In the genomic region with DNA sequence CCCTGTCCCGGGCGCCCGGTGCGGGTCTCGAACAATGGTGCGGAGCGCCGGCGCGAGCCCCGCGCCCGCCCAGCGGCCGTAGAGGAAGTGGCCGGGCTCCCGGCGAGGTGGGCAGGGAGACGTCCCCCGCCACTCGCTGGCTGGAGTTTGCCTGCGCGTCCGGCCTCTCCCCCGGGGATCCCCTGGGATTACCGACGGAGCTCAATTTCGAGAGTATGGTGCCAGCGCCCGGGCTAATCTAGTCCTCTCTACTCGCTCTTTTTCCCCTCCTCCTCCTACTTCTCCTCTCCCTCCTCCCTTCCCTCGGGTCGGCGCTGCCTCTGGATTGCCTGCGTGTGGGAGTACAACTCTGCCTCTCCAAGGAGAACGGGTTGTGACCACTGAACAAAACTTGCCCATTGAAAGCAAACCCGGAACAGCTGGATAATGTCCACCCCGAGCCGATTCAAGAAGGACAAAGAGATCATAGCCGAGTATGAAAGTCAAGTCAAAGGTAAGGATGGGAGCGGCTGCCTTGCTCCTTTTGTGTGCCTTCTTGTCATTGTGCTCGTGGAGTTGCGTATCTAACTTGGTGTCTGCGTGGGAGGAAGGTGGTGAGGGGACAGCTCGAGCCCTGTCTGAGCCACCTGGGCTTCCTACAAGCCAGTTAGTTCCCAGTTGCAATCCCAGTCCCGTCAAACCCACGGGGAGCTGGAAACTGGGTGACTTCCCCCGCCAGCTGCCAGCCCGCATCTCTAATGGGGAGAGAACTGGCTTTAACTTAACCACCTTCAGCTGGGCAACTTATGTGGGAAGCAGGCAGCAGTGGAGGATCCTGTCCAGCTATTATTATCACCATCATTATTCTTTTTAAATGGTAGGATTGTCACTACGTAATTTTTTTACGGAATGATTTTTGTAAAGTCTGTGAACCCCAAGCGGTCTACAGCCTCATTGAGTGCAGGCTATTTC, we compare ENCODE assay signal across 8 cellular contexts. TPM values are rescaled to one million over a fixed set of nuclear protein-coding genes. Genes with fewer than 3 reads are reported as not detected.
DNase-seq lines count a peak whose midpoint lies in the region; ATAC-seq and TF ChIP-seq lines count a peak whose summit lies in the region.

TSS of gene SRGAP1 (plus strand) at position 310 of the 951 bp plus-strand sequence. CDS start at position 427, 117 bp downstream.

- TF ChIP-seq CTCF in BJ (IDR thresholded peaks at IDR 0.05; ENCODE audit: insufficient read depth, low read depth, low read length) (0 out of 2 replicates have a peak, but pooled peaks have one; percentile 25), OCI-LY1 (IDR thresholded peaks at IDR 0.05; ENCODE audit: low read length) (no peak)

- H3K36me3 ChIP-seq in BJ (ENCODE audit: control insufficient read depth, insufficient read depth, low read length): no peaks in the 10 kb centered on the region
- no peaks in the 10 kb centered on the region for H3K36me3 ChIP-seq in OCI-LY1 (ENCODE audit: insufficient read depth, low read length)

- H3K79me2 ChIP-seq in OCI-LY1 (ENCODE audit: insufficient read depth, low read length): no peaks in the 10 kb centered on the region

- H3K4me1 ChIP-seq in OCI-LY1 (ENCODE audit: insufficient read depth, low read length, severe bottlenecking): peaks cover 13% of the 10 kb centered on the region

- DNase-seq in BJ (ENCODE audit: low read depth) (no peak), caudate nucleus (lab: John Stamatoyannopoulos, UW) (peak in 54 of 61 donors; percentile 12 to 84 (median 58)), inferior parietal cortex (ENCODE audit: extremely low spot score) (peak; percentile 54), sciatic nerve (ENCODE audit: low spot score) (peak; percentile 78)

- CTCF ChIA-PET in BJ (lab: Yijun Ruan, JAX): interaction anchor here (0.6 to 4.0 kb wide), 38 partner anchors 9 to 417 kb away, joined by 3 to 42 read pairs (median 4); no protein-coding TSS in a partner anchor

- H4K20me1 ChIP-seq in OCI-LY1 (ENCODE audit: insufficient read depth, low read length): no peaks in the 10 kb centered on the region

- POLR2A ChIA-PET in BJ (lab: Charles Lee): interaction anchor here (0.6 to 0.9 kb wide), 2 partner anchors 75 to 86 kb away, joined by 5 to 26 read pairs; no protein-coding TSS in a partner anchor

- H3K9me2 ChIP-seq in OCI-LY1 (ENCODE audit: low read depth, low read length): no peaks in the 10 kb centered on the region

- H3K9me3 ChIP-seq in OCI-LY1 (ENCODE audit: low read length): no peaks in the 10 kb centered on the region

- intact Hi-C loops in sciatic nerve (cut with DNase I): loop anchor here (5.0 kb wide), 1 partner anchor 413 kb away; no protein-coding TSS in a partner anchor

- H3K4me2 ChIP-seq in OCI-LY1 (ENCODE audit: low read length): peak within 1 kb of the TSS; percentile 100

- H3K27me3 ChIP-seq in BJ (ENCODE audit: control insufficient read depth, insufficient read depth, low read length) (no peaks in the 10 kb centered on the region), OCI-LY1 (ENCODE audit: insufficient read depth, low read length) (no peaks in the 10 kb centered on the region)

- peak within 1 kb of the TSS; percentile 93 for H3K4me3 ChIP-seq in BJ (ENCODE audit: low read depth, low read length)
- H3K4me3 ChIP-seq in OCI-LY1 (ENCODE audit: low read depth, low read length, poor library complexity, severe bottlenecking): peak within 1 kb of the TSS; percentile 76

- no peak within 1 kb of the TSS for H3K27ac ChIP-seq in OCI-LY1 (ENCODE audit: low read depth, low read length, poor library complexity, severe bottlenecking)
- peak within 1 kb of the TSS; percentile 82 for H3K27ac ChIP-seq in caudate nucleus (ENCODE audit: low read depth, low read length)

- peak; percentile 16 for ATAC-seq in GM18861 (IDR thresholded peaks at IDR 0.05; ENCODE audit: unreplicated experiment)
- peak; percentile 7 for ATAC-seq in HG03469 (IDR thresholded peaks at IDR 0.05; ENCODE audit: unreplicated experiment)
- ATAC-seq in sciatic nerve: peak; percentile 67
- no peak for ATAC-seq in GM18498 (IDR thresholded peaks at IDR 0.05; ENCODE audit: unreplicated experiment)

- no peaks in the 10 kb centered on the region for H3F3A ChIP-seq in OCI-LY1 (ENCODE audit: insufficient read depth, low read length)

- H3K9ac ChIP-seq in OCI-LY1 (ENCODE audit: low read length): peak within 1 kb of the TSS; percentile 52

- H2AFZ ChIP-seq in OCI-LY1 (ENCODE audit: low read length): no peak within 1 kb of the TSS

RNA-seq across cellular contexts. Expression of gene SRGAP1, which starts in this region (rescaled TPM):
- 15.7 and 19.3 TPM in 2 replicates for polyA plus RNA-seq in BJ (2011; rRNA removed)
- 42.1 and 43.6 TPM in 2 replicates for polyA minus RNA-seq in BJ (2011; rRNA and poly(A)+ RNA removed)
- 16.0 TPM for total RNA-seq in sciatic nerve
